In the genomic region with DNA sequence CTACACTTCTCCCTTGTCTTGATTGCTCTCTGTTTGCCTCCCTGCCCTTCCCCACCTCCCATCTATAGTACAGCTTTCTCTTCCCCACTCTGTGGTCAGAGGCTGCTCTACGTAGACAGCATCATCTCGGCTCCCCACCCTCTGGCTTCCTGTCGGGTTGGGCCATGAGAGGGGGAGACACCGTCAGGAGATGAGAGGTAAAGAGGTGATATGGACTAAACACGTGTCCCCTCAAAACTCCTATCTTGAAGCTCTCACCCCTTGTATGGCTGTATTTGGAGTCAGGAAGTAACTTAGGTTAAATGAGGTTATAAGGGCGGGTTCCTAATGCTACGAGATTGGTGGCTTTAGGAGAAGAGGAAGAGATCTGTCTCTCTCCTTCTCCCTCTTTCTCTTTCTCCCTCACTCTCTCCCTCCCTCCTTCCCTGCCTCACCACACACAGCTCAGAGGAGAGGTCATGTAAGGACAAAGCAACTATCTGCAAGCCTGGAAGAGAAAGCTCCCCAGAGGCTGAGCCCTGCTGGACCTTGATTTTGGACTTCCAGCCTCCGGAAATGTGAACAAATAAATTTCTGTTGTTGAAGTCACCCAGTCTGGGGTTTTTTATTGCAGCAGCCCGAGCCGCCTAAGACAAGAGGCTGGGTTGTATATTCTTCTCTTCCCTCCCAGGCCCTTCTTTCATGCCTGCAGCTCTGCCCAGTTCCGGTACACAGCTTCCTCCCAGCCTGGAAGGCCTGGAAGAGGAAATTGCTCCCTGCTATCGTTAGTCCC, we compare ENCODE assay signal across 8 cellular contexts.
DNase-seq lines count a peak whose midpoint lies in the region; ATAC-seq and TF ChIP-seq lines count a peak whose summit lies in the region.

No MANE protein-coding gene starts in this region.

- in situ Hi-C loops in GM13977 (cut with MboI; ENCODE audit: low pct_unique_long_range_greater_than_20kb, low sequenced_read_pairs, unreplicated experiment) = loop anchor here (25.0 kb wide), 1 partner anchor 947 kb away; no protein-coding TSS in a partner anchor

- H3K9me2 ChIP-seq in hepatocyte (replicated peaks; ENCODE audit: insufficient read depth) = no peaks in the 10 kb centered on the region

- no peak overlapping the region for H2AFZ ChIP-seq in hepatocyte

- DNase-seq in activated T-cell treated with anti-CD3 and anti-CD28 coated beads for 1 hour (ENCODE audit: low read depth) (peak; percentile 4), GM13977 (ENCODE audit: low spot score) (no peak), hepatocyte (ENCODE audit: low spot score) (no peak)
- no peak for DNase-seq in natural killer cell treated with Interleukin-12 subunit alpha and Interleukin-12 subunit beta and Interleukin-15 and Interleukin-18, amount 100 ng/mL, for 72 hours (ENCODE audit: low spot score)

- H3K36me3 ChIP-seq in hepatocyte (replicated peaks; ENCODE audit: insufficient read depth, low read depth) = no peaks in the 10 kb centered on the region

- H3K27me3 ChIP-seq in hepatocyte = no peaks in the 10 kb centered on the region

- no peaks in the 10 kb centered on the region for H4K20me1 ChIP-seq in hepatocyte (ENCODE audit: insufficient read depth, poor library complexity, severe bottlenecking)

- H3K9me3 ChIP-seq in hepatocyte (ENCODE audit: low read depth) = no peaks in the 10 kb centered on the region

- TF ChIP-seq CTCF in GM13977 (IDR thresholded peaks at IDR 0.05; ENCODE audit: extremely low read depth, insufficient read depth, missing control alignments) = no peak
- TF ChIP-seq CTCF in hepatocyte (IDR thresholded peaks at IDR 0.05; ENCODE audit: poor library complexity) = no peak

- H3K27me3 Mint-ChIP-seq in natural killer cell treated with Interleukin-12 subunit alpha and Interleukin-12 subunit beta and Interleukin-15 and Interleukin-18, amount 100 ng/mL, for 72 hours = peaks cover 6 to 12% of the 10 kb centered on the region in 2 donors

- WGBS in hepatocyte (ENCODE audit: low lambda C conversion rate, missing lambda C conversion rate) = 67% methylated on average over 12 of the region's 12 CpGs

- H3K27ac ChIP-seq in hepatocyte = no peak overlapping the region

- ATAC-seq in GM18907 (IDR thresholded peaks at IDR 0.05; ENCODE audit: unreplicated experiment) = peak; percentile 65
- ATAC-seq in HG03469 (IDR thresholded peaks at IDR 0.05; ENCODE audit: unreplicated experiment) = peak; percentile 48
- peak; percentile 79 to 83 for ATAC-seq in natural killer cell treated with Interleukin-12 subunit alpha and Interleukin-12 subunit beta and Interleukin-15 and Interleukin-18, amount 100 ng/mL, for 72 hours
- ATAC-seq in esophagus mucosa = no peak
- no peak for ATAC-seq in HG03039 (IDR thresholded peaks at IDR 0.05; ENCODE audit: unreplicated experiment)

- no peaks in the 10 kb centered on the region for H3K9me3 Mint-ChIP-seq in natural killer cell treated with Interleukin-12 subunit alpha and Interleukin-12 subunit beta and Interleukin-15 and Interleukin-18, amount 100 ng/mL, for 72 hours

- peak overlapping the region; percentile 57 for H3K4me3 Mint-ChIP-seq in natural killer cell treated with Interleukin-12 subunit alpha and Interleukin-12 subunit beta and Interleukin-15 and Interleukin-18, amount 100 ng/mL, for 72 hours

- H3K79me2 ChIP-seq in hepatocyte = no peaks in the 10 kb centered on the region

- H3K4me2 ChIP-seq in hepatocyte = no peak overlapping the region

- no peaks in the 10 kb centered on the region for H3K36me3 Mint-ChIP-seq in natural killer cell treated with Interleukin-12 subunit alpha and Interleukin-12 subunit beta and Interleukin-15 and Interleukin-18, amount 100 ng/mL, for 72 hours

- peaks cover 18 to 24% of the 10 kb centered on the region in 2 donors for H3K4me1 Mint-ChIP-seq in natural killer cell treated with Interleukin-12 subunit alpha and Interleukin-12 subunit beta and Interleukin-15 and Interleukin-18, amount 100 ng/mL, for 72 hours (ENCODE audit: low read depth in 2 of 2)

- no peak overlapping the region for H3K4me3 ChIP-seq in hepatocyte

- peak overlapping the region in 1 of 2 donors; percentile 74 for H3K27ac Mint-ChIP-seq in natural killer cell treated with Interleukin-12 subunit alpha and Interleukin-12 subunit beta and Interleukin-15 and Interleukin-18, amount 100 ng/mL, for 72 hours

- H3K4me1 ChIP-seq in hepatocyte (ENCODE audit: insufficient read depth) = no peaks in the 10 kb centered on the region

Comparison
In these comparisons a context has a peak if more than half of its experiments do, and no peak if none do; other contexts are left out.
1. ATAC-seq: peak in GM18907 (single experiment), HG03469 (single experiment) and natural killer cell treated with Interleukin-12 subunit alpha and Interleukin-12 subunit beta and Interleukin-15 and Interleukin-18, amount 100 ng/mL, for 72 hours (2 of 2); none in esophagus mucosa (single experiment) and HG03039 (single experiment).